10 cellular contexts compared by ENCODE assay signal in the genomic region with DNA sequence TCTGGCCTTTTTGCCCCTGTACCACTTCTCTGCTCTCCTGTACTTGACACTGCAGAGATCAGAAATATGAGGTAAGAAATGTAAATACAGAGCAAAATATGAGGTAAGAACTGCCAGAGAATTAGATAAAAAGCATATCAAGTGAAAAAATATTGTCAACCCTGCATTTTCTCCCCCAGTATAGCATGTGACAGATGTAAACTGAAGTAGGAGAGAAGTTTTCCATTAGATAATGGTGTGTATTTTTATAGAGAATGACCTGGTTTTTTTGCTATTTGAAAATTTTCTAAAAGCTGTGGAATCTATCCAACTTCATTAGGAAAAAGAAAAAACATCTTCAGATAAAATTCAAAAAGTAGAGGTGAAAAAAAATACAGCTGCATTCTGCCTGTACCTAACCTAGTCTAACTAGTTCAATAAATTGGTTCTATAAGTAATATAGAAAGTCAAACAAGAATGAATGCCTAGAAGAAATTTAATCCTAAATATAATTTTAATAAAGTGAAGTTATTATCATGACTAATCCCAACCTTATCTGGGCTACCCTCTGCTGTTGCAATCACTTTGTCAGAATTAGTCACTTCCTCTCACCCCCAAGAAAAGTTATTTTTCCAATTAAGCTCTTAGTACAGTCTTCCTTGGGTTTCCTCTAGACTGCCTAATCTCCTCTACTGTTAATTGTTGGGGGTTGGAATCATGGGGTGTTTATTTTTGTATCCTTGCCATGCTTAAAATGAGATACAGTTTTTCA.
DNase-seq lines count a peak whose midpoint lies in the region; ATAC-seq and TF ChIP-seq lines count a peak whose summit lies in the region.
"Had no signal": no experiment of that assay in that cellular context is flagged by ENCODE, and none has a peak within 500 bp of the region (broad histone marks: within the 10 kb centered on the region; RNA-seq: fewer than 3 reads in every experiment).

No MANE protein-coding gene starts in this region.

- H3K27ac Mint-ChIP-seq in HFFc6, result peak overlapping the region; percentile 59; the same call in 1 of the 2 replicates
- H3K27ac Mint-ChIP-seq: T-helper 2 cell treated with Interferon-gamma antibody and Interleukin-4, amounts not matched to agents 5 μg/mL and 100 μg/mL, for 36 hours had no signal

- no peaks in the 10 kb centered on the region for H4K20me1 ChIP-seq in smooth muscle cell (ENCODE audit: low read depth)

- H3K9ac ChIP-seq in smooth muscle cell (ENCODE audit: low read depth), result no peak overlapping the region

- peak overlapping the region; percentile 6; the same call in 1 of the 2 replicates for H3K4me3 Mint-ChIP-seq in HFFc6
- H3K4me3 Mint-ChIP-seq: T-helper 2 cell treated with Interferon-gamma antibody and Interleukin-4, amounts not matched to agents 5 μg/mL and 100 μg/mL, for 36 hours had no signal

- H3K79me2 ChIP-seq in smooth muscle cell (ENCODE audit: low read depth), result no peaks in the 10 kb centered on the region

- no peak for TF ChIP-seq CTCF in HFFc6 (IDR thresholded peaks at IDR 0.05)
- no peak for TF ChIP-seq CTCF in fibroblast of the aortic adventitia (IDR thresholded peaks at IDR 0.05; ENCODE audit: insufficient read depth, low read length)
- no peak for TF ChIP-seq CTCF in smooth muscle cell (IDR thresholded peaks at IDR 0.05; ENCODE audit: borderline replicate concordance, insufficient read depth, poor library complexity, severe bottlenecking)

- H3K4me1 ChIP-seq in smooth muscle cell (ENCODE audit: low read depth), result no peaks in the 10 kb centered on the region

- DNase-seq in HFFc6 (peak; percentile 64), fibroblast of the aortic adventitia (ENCODE audit: low read depth) (peak; percentile 89), smooth muscle cell (lab: John Stamatoyannopoulos, UW; ENCODE audit: unreplicated experiment) (no peak), GDM1 (lab: John Stamatoyannopoulos, UW) (no peak), NCI-H1694 (lab: John Stamatoyannopoulos, UW) (no peak), DMS53 (lab: John Stamatoyannopoulos, UW) (no peak)
- DNase-seq: nucleus accumbens had no signal

- peak overlapping the region; percentile 45 for H3K4me2 ChIP-seq in smooth muscle cell

- no peaks in the 10 kb centered on the region for H3K36me3 ChIP-seq in smooth muscle cell (ENCODE audit: low read depth)

- H3K9me3 ChIP-seq in smooth muscle cell (replicated peaks; ENCODE audit: low read depth), result no peaks in the 10 kb centered on the region

- no peak overlapping the region for H2AFZ ChIP-seq in smooth muscle cell (ENCODE audit: low read depth)

- H3K9me3 Mint-ChIP-seq in HFFc6, result no peaks in the 10 kb centered on the region; the same call in 1 of the 2 replicates
- H3K9me3 Mint-ChIP-seq: T-helper 2 cell treated with Interferon-gamma antibody and Interleukin-4, amounts not matched to agents 5 μg/mL and 100 μg/mL, for 36 hours had no signal

- no peaks in the 10 kb centered on the region for H3K27me3 Mint-ChIP-seq in HFFc6 (ENCODE audit: insufficient read depth)

- no peak overlapping the region for H3K4me3 ChIP-seq in fibroblast of the aortic adventitia (ENCODE audit: low read depth, low read length)
- no peak overlapping the region for H3K4me3 ChIP-seq in smooth muscle cell

- H3K27me3 ChIP-seq in smooth muscle cell (ENCODE audit: low read depth), result no peaks in the 10 kb centered on the region

- H3K4me1 Mint-ChIP-seq in HFFc6 (ENCODE audit: low read depth), result peaks cover 20% of the 10 kb centered on the region; the same call in 1 of the 2 replicates

- no peaks in the 10 kb centered on the region; the same call in 1 of the 2 replicates for H3K36me3 Mint-ChIP-seq in HFFc6 (ENCODE audit: low read depth)

- no peaks in the 10 kb centered on the region for H3F3A ChIP-seq in smooth muscle cell (ENCODE audit: low read depth)

- peak; percentile 85 for ATAC-seq in SK-N-SH treated with all-trans-retinoic acid at 6 μM for 48 hours

- peak overlapping the region; percentile 63 for H3K27ac ChIP-seq in smooth muscle cell (ENCODE audit: low read depth)
- H3K27ac ChIP-seq: HL-60 had no signal

TF ChIP-seq in SK-N-SH treated with all-trans-retinoic acid at 6 μM for 48 hours, 23 proteins besides CTCF, POLR2A, EP300 and RAD21:
- TF ChIP-seq ISL1 (CRISPR knock-in tag; IDR thresholded peaks at IDR 0.05) (no peak), GLIS3 (CRISPR knock-in tag; IDR thresholded peaks at IDR 0.05) (no peak), ARNTL (CRISPR knock-in tag; IDR thresholded peaks at IDR 0.05; ENCODE audit: borderline replicate concordance, low read depth) (no peak), TCF4 (CRISPR knock-in tag; IDR thresholded peaks at IDR 0.05; ENCODE audit: borderline replicate concordance) (no peak), ZC3H10 (CRISPR knock-in tag; IDR thresholded peaks at IDR 0.05) (no peak), OSR1 (CRISPR knock-in tag; IDR thresholded peaks at IDR 0.05) (no peak), ZFP3 (CRISPR knock-in tag; IDR thresholded peaks at IDR 0.05) (no peak), SNAI2 (CRISPR knock-in tag; IDR thresholded peaks at IDR 0.05) (no peak), RARB (CRISPR knock-in tag; IDR thresholded peaks at IDR 0.05) (no peak), TOX (CRISPR knock-in tag; IDR thresholded peaks at IDR 0.05; ENCODE audit: borderline replicate concordance) (no peak), ZFP30 (CRISPR knock-in tag; IDR thresholded peaks at IDR 0.05) (no peak), ESRRG (CRISPR knock-in tag; IDR thresholded peaks at IDR 0.05) (no peak), PPARA (CRISPR knock-in tag; IDR thresholded peaks at IDR 0.05; ENCODE audit: borderline replicate concordance) (no peak), ZNF565 (CRISPR knock-in tag; conservative IDR thresholded peaks at IDR 0.05; ENCODE audit: low read depth) (no peak)
- TF ChIP-seq, protein P1, sequence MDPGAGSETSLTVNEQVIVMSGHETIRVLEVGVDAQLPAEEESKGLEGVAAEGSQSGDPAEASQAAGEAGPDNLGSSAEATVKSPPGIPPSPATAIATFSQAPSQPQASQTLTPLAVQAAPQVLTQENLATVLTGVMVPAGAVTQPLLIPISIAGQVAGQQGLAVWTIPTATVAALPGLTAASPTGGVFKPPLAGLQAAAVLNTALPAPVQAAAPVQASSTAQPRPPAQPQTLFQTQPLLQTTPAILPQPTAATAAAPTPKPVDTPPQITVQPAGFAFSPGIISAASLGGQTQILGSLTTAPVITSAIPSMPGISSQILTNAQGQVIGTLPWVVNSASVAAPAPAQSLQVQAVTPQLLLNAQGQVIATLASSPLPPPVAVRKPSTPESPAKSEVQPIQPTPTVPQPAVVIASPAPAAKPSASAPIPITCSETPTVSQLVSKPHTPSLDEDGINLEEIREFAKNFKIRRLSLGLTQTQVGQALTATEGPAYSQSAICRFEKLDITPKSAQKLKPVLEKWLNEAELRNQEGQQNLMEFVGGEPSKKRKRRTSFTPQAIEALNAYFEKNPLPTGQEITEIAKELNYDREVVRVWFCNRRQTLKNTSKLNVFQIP (CRISPR knock-in tag; IDR thresholded peaks at IDR 0.05; ENCODE audit: borderline replicate concordance, low read depth), result no peak

Comparison
In these comparisons a context has a peak if more than half of its experiments do, and no peak if none do; other contexts are left out.
1. DNase-seq: peak in HFFc6 (single experiment) and fibroblast of the aortic adventitia (single experiment); none in smooth muscle cell (single experiment), GDM1 (single experiment), NCI-H1694 (single experiment) and DMS53 (single experiment).